ENCODE assay signal across 22 cellular contexts in genomic region chr6:104572901-104573300, GRCh38.
A peak's percentile ranks its signal among the peaks of the same experiment; 100 is the strongest.
DNase-seq lines count a peak whose midpoint lies in the region; FAIRE-seq and TF ChIP-seq lines count a peak whose summit lies in the region.
"Had no signal": no experiment of that assay in that cellular context is flagged by ENCODE, and none has a peak within 500 bp of the region (broad histone marks: within the 10 kb centered on the region; RNA-seq: fewer than 3 reads in every experiment).

No MANE protein-coding gene starts in this region.

- H3K36me3 ChIP-seq in endothelial cell of umbilical vein (ENCODE audit: control insufficient read depth in 2 of 2, extremely low read depth in 1 of 2, insufficient read depth in 2 of 2, low read length in 2 of 2) = no peaks in the 10 kb centered on the region
- H3K36me3 ChIP-seq in A673 (ENCODE audit: insufficient read depth, low read length, poor library complexity, severe bottlenecking) = no peaks in the 10 kb centered on the region

- H3K79me2 ChIP-seq in endothelial cell of umbilical vein (ENCODE audit: control insufficient read depth, insufficient read depth, low read length) = no peaks in the 10 kb centered on the region

- no peak for TF ChIP-seq POLR2A in endothelial cell of umbilical vein (IDR thresholded peaks at IDR 0.05; ENCODE audit: low read depth, low read length)

- DNase-seq in dermis blood vessel endothelial cell = peak; percentile 91
- DNase-seq in endothelial cell of umbilical vein (ENCODE audit: low read depth, low spot score) = peak; percentile 76
- peak; percentile 12 for DNase-seq in kidney glomerular epithelial cell (lab: John Stamatoyannopoulos, UW)
- no peak for DNase-seq in pons (ENCODE audit: low spot score)
- DNase-seq in A673 (ENCODE audit: low spot score) = no peak
- DNase-seq in NCI-H1105 treated with DMSO at 0.1 percent for 48 hours (lab: John Stamatoyannopoulos, UW) = no peak
- no peak for DNase-seq in DMS53 treated with DMSO at 0.1 percent for 48 hours (lab: John Stamatoyannopoulos, UW; ENCODE audit: unreplicated experiment)
- DNase-seq: AML-193; Caco-2; CD4-positive, alpha-beta T cell; DMS79; GDM1; HCEC 1CT; IMR-90 had no signal

- H3K4me2 ChIP-seq in endothelial cell of umbilical vein (ENCODE audit: insufficient read depth, low read length) = peak overlapping the region; percentile 25
- H3K4me2 ChIP-seq: GM23338 had no signal

- no peak overlapping the region for H3K9ac ChIP-seq in endothelial cell of umbilical vein (replicated peaks; ENCODE audit: extremely low read depth, insufficient read depth, low read length)

- dilution Hi-C loops in endothelial cell of umbilical vein (cut with MboI; ENCODE audit: extremely low pct_ligation_motif_present, low sequenced_read_pairs) = no loop called here

- H3K27me3 ChIP-seq in endothelial cell of umbilical vein (ENCODE audit: control insufficient read depth in 2 of 2, insufficient read depth in 2 of 2, low read length in 2 of 2) (no peaks in the 10 kb centered on the region), A673 (replicated peaks; ENCODE audit: insufficient read depth, low read depth, low read length, poor library complexity) (no peaks in the 10 kb centered on the region)

- POLR2A ChIA-PET in endothelial cell of umbilical vein (lab: Charles Lee) (no interaction called here), A673 (lab: Charles Lee; ENCODE audit: low non-redundant PET) (no interaction called here)

- intact Hi-C loops in endothelial cell of umbilical vein (cut with micrococcal nuclease) (no loop called here), A673 (cut with micrococcal nuclease; ENCODE audit: unreplicated experiment) (no loop called here)

- H3K4me1 ChIP-seq in endothelial cell of umbilical vein (ENCODE audit: control insufficient read depth, extremely low read depth, insufficient read depth, low read length) (peaks cover 5% of the 10 kb centered on the region), A673 (ENCODE audit: insufficient read depth, low read length, poor library complexity, severe bottlenecking) (no peaks in the 10 kb centered on the region)
- H3K4me1 ChIP-seq: Caco-2 had no signal

- TF ChIP-seq CTCF in endothelial cell of umbilical vein (IDR thresholded peaks at IDR 0.05; ENCODE audit: extremely low read depth in 1 of 2, insufficient read depth in 1 of 2, low read depth in 1 of 2, low read length in 2 of 2) (no peak), A673 (conservative IDR thresholded peaks at IDR 0.05; ENCODE audit: low read depth, low read length) (no peak)

- CTCF ChIA-PET in endothelial cell of umbilical vein (lab: Charles Lee) = no interaction called here
- CTCF ChIA-PET in A673 (lab: Charles Lee) = no interaction called here

- H4K20me1 ChIP-seq in endothelial cell of umbilical vein (replicated peaks; ENCODE audit: control insufficient read depth, extremely low read depth, insufficient read depth, low read length) = no peaks in the 10 kb centered on the region

- H3K9me3 ChIP-seq in endothelial cell of umbilical vein (replicated peaks; ENCODE audit: control insufficient read depth, insufficient read depth, low read length) = no peaks in the 10 kb centered on the region
- H3K9me3 ChIP-seq in A673 (ENCODE audit: low read depth, low read length, poor library complexity, severe bottlenecking) = no peaks in the 10 kb centered on the region
- H3K9me3 ChIP-seq: Caco-2 had no signal

- no peaks in the 10 kb centered on the region for H3K9me1 ChIP-seq in endothelial cell of umbilical vein (replicated peaks; ENCODE audit: control insufficient read depth, extremely low read depth, insufficient read depth, low read length)

- no peak overlapping the region for H2AFZ ChIP-seq in endothelial cell of umbilical vein (ENCODE audit: low read depth, low read length)
- H2AFZ ChIP-seq: GM23338 had no signal

- BruUV-seq in endothelial cell of umbilical vein (replicated peaks; lab: Mats Ljungman, UMichigan) (no TSS peak), A673 (replicated peaks; lab: Mats Ljungman, UMichigan) (no TSS peak)

- no peak for FAIRE-seq in endothelial cell of umbilical vein (lab: Jason Lieb, UNC)
- FAIRE-seq: A204.1, D721Med, GM12892, GM18507, H54, HTR-8/SVneo had no signal

- H3K27ac ChIP-seq in endothelial cell of umbilical vein (ENCODE audit: insufficient read depth, low read depth, low read length) (no peak overlapping the region), A673 (ENCODE audit: low read depth, low read length, poor library complexity, severe bottlenecking) (no peak overlapping the region)
- H3K27ac ChIP-seq: C4-2B had no signal

- no peak overlapping the region for H3K4me3 ChIP-seq in endothelial cell of umbilical vein (replicated peaks in 1 of 3; ENCODE audit: insufficient read depth in 1 of 3, low read depth in 1 of 3, low read length in 3 of 3)
- no peak overlapping the region for H3K4me3 ChIP-seq in A673 (ENCODE audit: low read depth, low read length, poor library complexity, severe bottlenecking)
- H3K4me3 ChIP-seq: GM23338 had no signal

TF ChIP-seq in endothelial cell of umbilical vein, 7 proteins besides CTCF, POLR2A, EP300 and RAD21:
- TF ChIP-seq EZH2 (IDR thresholded peaks at IDR 0.05; ENCODE audit: borderline replicate concordance, low read depth, low read length, severe bottlenecking) = no peak
- peak; percentile 3 for TF ChIP-seq JUN (IDR thresholded peaks at IDR 0.05; ENCODE audit: borderline replicate concordance, insufficient read depth, insufficient read length, low read depth)

Comparison
In these comparisons a context has a peak if more than half of its experiments do, and no peak if none do; other contexts are left out.
1. DNase-seq: peak in dermis blood vessel endothelial cell (single experiment), endothelial cell of umbilical vein (single experiment) and kidney glomerular epithelial cell (single experiment); none in pons (single experiment), A673 (single experiment), NCI-H1105 treated with DMSO at 0.1 percent for 48 hours (single experiment) and DMS53 treated with DMSO at 0.1 percent for 48 hours (single experiment).